ENCODE assay signal across 8 cellular contexts in the genomic region with DNA sequence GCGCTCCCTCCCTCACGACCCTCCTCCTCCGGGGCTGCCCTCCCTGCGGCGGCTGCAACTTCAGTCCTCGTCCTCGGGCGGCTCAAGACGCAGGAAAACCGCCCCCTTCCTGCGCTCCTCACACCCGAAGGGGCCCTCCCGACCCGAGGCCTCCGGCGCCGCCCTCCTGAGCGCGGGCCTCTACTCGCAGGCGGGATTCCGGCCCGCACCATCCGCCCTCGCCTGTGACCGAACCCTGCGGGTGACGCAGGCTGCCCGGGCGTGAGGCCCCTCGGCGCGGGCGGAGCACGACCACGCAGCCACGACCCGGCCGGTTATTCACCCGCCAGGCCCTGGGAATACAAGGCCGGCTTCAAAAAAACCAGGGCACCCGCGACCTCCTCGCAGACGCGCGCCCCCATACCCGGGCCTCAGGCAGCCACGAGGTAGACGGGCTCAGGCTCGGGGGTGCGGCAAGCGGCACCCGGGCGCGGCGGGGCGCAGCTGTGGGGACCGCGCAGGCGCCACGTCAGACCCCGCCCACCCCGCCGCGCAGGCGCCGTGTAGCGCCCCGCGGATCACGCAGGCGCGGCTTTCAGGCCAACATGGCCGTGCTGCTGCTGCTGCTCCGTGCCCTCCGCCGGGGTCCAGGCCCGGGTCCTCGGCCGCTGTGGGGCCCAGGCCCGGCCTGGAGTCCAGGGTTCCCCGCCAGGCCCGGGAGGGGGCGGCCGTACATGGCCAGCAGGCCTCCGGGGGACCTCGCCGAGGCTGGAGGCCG. TPM values are rescaled to one million over a fixed set of nuclear protein-coding genes. Genes with fewer than 3 reads are reported as not detected.
A peak's percentile ranks its signal among the peaks of the same experiment; 100 is the strongest.
DNase-seq lines count a peak whose midpoint lies in the region; ATAC-seq and TF ChIP-seq lines count a peak whose summit lies in the region.

Gene SPG7, plus strand, starts transcription at position 570 of the 757 bp plus-strand sequence. Its CDS starts 15 bp downstream, at position 585.

- peak within 1 kb of the TSS; percentile 32 to 95 (median 87) for H3K27ac ChIP-seq in dorsolateral prefrontal cortex

- intact Hi-C loops in dorsolateral prefrontal cortex (cut with DNase I) (loop anchor here (2.0 to 5.0 kb wide), 5 partner anchors 15 to 266 kb away; partner anchors contain the start of gene ANKRD11 (in 1 of the 2)), lower leg skin (cut with DNase I; ENCODE audit: low total_unique reads) (no loop called here)

- no peaks in the 10 kb centered on the region for H3K27me3 ChIP-seq in dorsolateral prefrontal cortex

- 2% methylated on average over 48 of the region's 90 CpGs; no CpG with 5 or more reads in 1 of the 2 donors for WGBS in lower leg skin, 2 donors

- peak in 13 of 14 donors; percentile 61 to 94 (median 77) for DNase-seq in C1 segment of cervical spinal cord (lab: John Stamatoyannopoulos, UW)
- DNase-seq in GM19240 (ENCODE audit: insufficient read length, low spot score): peak; percentile 93
- peak; percentile 86 for DNase-seq in NCI-H82 (lab: John Stamatoyannopoulos, UW)
- DNase-seq in activated CD4-positive, alpha-beta T cell treated with anti-CD3 and anti-CD28 coated beads, Interleukin-2, amount 50 U/mL, for 48 hours: peak; percentile 82 to 87
- DNase-seq in dorsolateral prefrontal cortex: peak; percentile 60 to 93 (median 75)
- DNase-seq in lower leg skin (ENCODE audit: low spot score in 2 of 2): peak; percentile 63 to 96
- DNase-seq in stimulated activated CD4-positive, alpha-beta T cell treated with anti-CD3 and anti-CD28 coated beads, Interleukin-4, amount 100 ng/mL, for 4 hours: peak; percentile 87 to 91

- peak in 1 of 2 donors; percentile 73 for TF ChIP-seq POLR2A in lower leg skin (IDR thresholded peaks at IDR 0.05)

- TF ChIP-seq CTCF in dorsolateral prefrontal cortex (IDR thresholded peaks at IDR 0.05 in 54 of 56, conservative IDR thresholded peaks at IDR 0.05 in 2 of 56; ENCODE audit: low read depth in 1 of 56, partially characterized antibody in 56 of 56) (peak in 23 of 56 donors; percentile 3 to 56 (median 36)), lower leg skin (IDR thresholded peaks at IDR 0.05) (peak in 1 of 3 donors; percentile 14)

- ATAC-seq in HG03442 (IDR thresholded peaks at IDR 0.05; ENCODE audit: unreplicated experiment): peak; percentile 62

- H3K4me3 ChIP-seq in dorsolateral prefrontal cortex (peak within 1 kb of the TSS; percentile 66 to 100 (median 94)), lower leg skin (ENCODE audit: low read depth, poor library complexity, severe bottlenecking) (peak within 1 kb of the TSS; percentile 93)

RNA-seq across cellular contexts. Expression of gene SPG7, which starts in this region (rescaled TPM):
- total RNA-seq in dorsolateral prefrontal cortex (100 to 1,000 TPM; 115 to 276 (median 151) TPM), lower leg skin (100 to 1,000 TPM in 1 of 4 donors, 10 to 100 TPM in 3; 79.0 to 156 (median 92.3) TPM)

Comparison
In these comparisons a context has a peak if more than half of its experiments do, and no peak if none do; other contexts are left out.
1. Peak in every context shown above with its lines: DNase-seq, ATAC-seq, H3K4me3 ChIP-seq and H3K27ac ChIP-seq.